In genomic region chr11:64225608-64226506, GRCh38 we compare ENCODE assay signal across 1 cellular context.
TF ChIP-seq lines count a peak whose summit lies in the region.

A gene with protein sequence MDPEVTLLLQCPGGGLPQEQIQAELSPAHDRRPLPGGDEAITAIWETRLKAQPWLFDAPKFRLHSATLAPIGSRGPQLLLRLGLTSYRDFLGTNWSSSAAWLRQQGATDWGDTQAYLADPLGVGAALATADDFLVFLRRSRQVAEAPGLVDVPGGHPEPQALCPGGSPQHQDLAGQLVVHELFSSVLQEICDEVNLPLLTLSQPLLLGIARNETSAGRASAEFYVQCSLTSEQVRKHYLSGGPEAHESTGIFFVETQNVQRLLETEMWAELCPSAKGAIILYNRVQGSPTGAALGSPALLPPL (plus strand): TSS chr11:64226274. CDS start chr11:64226653, 379 bp downstream.
A gene with protein sequence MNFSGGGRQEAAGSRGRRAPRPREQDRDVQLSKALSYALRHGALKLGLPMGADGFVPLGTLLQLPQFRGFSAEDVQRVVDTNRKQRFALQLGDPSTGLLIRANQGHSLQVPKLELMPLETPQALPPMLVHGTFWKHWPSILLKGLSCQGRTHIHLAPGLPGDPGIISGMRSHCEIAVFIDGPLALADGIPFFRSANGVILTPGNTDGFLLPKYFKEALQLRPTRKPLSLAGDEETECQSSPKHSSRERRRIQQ (minus strand): TSS chr11:64226186. CDS start chr11:64225860, 326 bp downstream.

TF ChIP-seq in HepG2, 621 proteins besides CTCF, POLR2A, EP300 and RAD21 (continued from another document and continues in another):
- TF ChIP-seq, protein P1, sequence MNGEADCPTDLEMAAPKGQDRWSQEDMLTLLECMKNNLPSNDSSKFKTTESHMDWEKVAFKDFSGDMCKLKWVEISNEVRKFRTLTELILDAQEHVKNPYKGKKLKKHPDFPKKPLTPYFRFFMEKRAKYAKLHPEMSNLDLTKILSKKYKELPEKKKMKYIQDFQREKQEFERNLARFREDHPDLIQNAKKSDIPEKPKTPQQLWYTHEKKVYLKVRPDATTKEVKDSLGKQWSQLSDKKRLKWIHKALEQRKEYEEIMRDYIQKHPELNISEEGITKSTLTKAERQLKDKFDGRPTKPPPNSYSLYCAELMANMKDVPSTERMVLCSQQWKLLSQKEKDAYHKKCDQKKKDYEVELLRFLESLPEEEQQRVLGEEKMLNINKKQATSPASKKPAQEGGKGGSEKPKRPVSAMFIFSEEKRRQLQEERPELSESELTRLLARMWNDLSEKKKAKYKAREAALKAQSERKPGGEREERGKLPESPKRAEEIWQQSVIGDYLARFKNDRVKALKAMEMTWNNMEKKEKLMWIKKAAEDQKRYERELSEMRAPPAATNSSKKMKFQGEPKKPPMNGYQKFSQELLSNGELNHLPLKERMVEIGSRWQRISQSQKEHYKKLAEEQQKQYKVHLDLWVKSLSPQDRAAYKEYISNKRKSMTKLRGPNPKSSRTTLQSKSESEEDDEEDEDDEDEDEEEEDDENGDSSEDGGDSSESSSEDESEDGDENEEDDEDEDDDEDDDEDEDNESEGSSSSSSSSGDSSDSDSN (CRISPR knock-in tag; IDR thresholded peaks at IDR 0.05), result peak; percentile 81
- no peak for TF ChIP-seq ZNF367 (CRISPR knock-in tag; IDR thresholded peaks at IDR 0.05; ENCODE audit: borderline replicate concordance)
- TF ChIP-seq, protein P2, sequence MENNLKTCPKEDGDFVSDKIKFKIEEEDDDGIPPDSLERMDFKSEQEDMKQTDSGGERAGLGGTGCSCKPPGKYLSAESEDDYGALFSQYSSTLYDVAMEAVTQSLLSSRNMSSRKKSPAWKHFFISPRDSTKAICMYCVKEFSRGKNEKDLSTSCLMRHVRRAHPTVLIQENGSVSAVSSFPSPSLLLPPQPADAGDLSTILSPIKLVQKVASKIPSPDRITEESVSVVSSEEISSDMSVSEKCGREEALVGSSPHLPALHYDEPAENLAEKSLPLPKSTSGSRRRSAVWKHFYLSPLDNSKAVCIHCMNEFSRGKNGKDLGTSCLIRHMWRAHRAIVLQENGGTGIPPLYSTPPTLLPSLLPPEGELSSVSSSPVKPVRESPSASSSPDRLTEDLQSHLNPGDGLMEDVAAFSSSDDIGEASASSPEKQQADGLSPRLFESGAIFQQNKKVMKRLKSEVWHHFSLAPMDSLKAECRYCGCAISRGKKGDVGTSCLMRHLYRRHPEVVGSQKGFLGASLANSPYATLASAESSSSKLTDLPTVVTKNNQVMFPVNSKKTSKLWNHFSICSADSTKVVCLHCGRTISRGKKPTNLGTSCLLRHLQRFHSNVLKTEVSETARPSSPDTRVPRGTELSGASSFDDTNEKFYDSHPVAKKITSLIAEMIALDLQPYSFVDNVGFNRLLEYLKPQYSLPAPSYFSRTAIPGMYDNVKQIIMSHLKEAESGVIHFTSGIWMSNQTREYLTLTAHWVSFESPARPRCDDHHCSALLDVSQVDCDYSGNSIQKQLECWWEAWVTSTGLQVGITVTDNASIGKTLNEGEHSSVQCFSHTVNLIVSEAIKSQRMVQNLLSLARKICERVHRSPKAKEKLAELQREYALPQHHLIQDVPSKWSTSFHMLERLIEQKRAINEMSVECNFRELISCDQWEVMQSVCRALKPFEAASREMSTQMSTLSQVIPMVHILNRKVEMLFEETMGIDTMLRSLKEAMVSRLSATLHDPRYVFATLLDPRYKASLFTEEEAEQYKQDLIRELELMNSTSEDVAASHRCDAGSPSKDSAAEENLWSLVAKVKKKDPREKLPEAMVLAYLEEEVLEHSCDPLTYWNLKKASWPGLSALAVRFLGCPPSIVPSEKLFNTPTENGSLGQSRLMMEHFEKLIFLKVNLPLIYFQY (CRISPR knock-in tag; IDR thresholded peaks at IDR 0.05; ENCODE audit: borderline replicate concordance), result no peak
- no peak for TF ChIP-seq ZNF7 (CRISPR knock-in tag; IDR thresholded peaks at IDR 0.05)
- TF ChIP-seq, protein P3, sequence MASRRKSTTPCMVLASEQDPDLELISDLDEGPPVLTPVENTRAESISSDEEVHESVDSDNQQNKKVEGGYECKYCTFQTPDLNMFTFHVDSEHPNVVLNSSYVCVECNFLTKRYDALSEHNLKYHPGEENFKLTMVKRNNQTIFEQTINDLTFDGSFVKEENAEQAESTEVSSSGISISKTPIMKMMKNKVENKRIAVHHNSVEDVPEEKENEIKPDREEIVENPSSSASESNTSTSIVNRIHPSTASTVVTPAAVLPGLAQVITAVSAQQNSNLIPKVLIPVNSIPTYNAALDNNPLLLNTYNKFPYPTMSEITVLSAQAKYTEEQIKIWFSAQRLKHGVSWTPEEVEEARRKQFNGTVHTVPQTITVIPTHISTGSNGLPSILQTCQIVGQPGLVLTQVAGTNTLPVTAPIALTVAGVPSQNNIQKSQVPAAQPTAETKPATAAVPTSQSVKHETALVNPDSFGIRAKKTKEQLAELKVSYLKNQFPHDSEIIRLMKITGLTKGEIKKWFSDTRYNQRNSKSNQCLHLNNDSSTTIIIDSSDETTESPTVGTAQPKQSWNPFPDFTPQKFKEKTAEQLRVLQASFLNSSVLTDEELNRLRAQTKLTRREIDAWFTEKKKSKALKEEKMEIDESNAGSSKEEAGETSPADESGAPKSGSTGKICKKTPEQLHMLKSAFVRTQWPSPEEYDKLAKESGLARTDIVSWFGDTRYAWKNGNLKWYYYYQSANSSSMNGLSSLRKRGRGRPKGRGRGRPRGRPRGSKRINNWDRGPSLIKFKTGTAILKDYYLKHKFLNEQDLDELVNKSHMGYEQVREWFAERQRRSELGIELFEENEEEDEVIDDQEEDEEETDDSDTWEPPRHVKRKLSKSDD (CRISPR knock-in tag; IDR thresholded peaks at IDR 0.05; ENCODE audit: low read depth), result peak; percentile 28; the same call in 1 of the 2 replicates
- peak; percentile 17; the same call in 1 of the 2 replicates for TF ChIP-seq ARID5B (CRISPR knock-in tag; IDR thresholded peaks at IDR 0.05)
- TF ChIP-seq TBP (CRISPR knock-in tag; IDR thresholded peaks at IDR 0.05), result no peak
- no peak; the same call in 1 of the 2 replicates for TF ChIP-seq PRMT3 (CRISPR knock-in tag; IDR thresholded peaks at IDR 0.05; ENCODE audit: borderline replicate concordance, low read depth)
- no peak for TF ChIP-seq CREB1 (IDR thresholded peaks at IDR 0.05)
- no peak for TF ChIP-seq CREB1 (CRISPR knock-in tag; IDR thresholded peaks at IDR 0.05)
- TF ChIP-seq ZNF792 (CRISPR knock-in tag; IDR thresholded peaks at IDR 0.05), result no peak
- TF ChIP-seq ZNF34 (CRISPR knock-in tag; IDR thresholded peaks at IDR 0.05; ENCODE audit: borderline replicate concordance), result no peak
- no peak for TF ChIP-seq PLRG1 (conservative IDR thresholded peaks at IDR 0.05)
- no peak for TF ChIP-seq NCOR1 (IDR thresholded peaks at IDR 0.05; ENCODE audit: borderline replicate concordance, low read length)
- 0 out of 2 replicates have a peak, but pooled peaks have one; percentile 16 for TF ChIP-seq CBFB (CRISPR knock-in tag; IDR thresholded peaks at IDR 0.05)
- TF ChIP-seq RFXAP (CRISPR knock-in tag; IDR thresholded peaks at IDR 0.05; ENCODE audit: borderline replicate concordance), result no peak
- no peak for TF ChIP-seq ARHGAP35 (CRISPR knock-in tag; IDR thresholded peaks at IDR 0.05; ENCODE audit: borderline replicate concordance)
- no peak for TF ChIP-seq ZNF224 (CRISPR knock-in tag; IDR thresholded peaks at IDR 0.05)
- TF ChIP-seq SAFB2 (CRISPR knock-in tag; IDR thresholded peaks at IDR 0.05; ENCODE audit: borderline replicate concordance, low read depth), result no peak; the same call in none of the 2 replicates
- TF ChIP-seq TCF7L2 (IDR thresholded peaks at IDR 0.05; ENCODE audit: low read depth, low read length), result no peak
- TF ChIP-seq, protein P4, sequence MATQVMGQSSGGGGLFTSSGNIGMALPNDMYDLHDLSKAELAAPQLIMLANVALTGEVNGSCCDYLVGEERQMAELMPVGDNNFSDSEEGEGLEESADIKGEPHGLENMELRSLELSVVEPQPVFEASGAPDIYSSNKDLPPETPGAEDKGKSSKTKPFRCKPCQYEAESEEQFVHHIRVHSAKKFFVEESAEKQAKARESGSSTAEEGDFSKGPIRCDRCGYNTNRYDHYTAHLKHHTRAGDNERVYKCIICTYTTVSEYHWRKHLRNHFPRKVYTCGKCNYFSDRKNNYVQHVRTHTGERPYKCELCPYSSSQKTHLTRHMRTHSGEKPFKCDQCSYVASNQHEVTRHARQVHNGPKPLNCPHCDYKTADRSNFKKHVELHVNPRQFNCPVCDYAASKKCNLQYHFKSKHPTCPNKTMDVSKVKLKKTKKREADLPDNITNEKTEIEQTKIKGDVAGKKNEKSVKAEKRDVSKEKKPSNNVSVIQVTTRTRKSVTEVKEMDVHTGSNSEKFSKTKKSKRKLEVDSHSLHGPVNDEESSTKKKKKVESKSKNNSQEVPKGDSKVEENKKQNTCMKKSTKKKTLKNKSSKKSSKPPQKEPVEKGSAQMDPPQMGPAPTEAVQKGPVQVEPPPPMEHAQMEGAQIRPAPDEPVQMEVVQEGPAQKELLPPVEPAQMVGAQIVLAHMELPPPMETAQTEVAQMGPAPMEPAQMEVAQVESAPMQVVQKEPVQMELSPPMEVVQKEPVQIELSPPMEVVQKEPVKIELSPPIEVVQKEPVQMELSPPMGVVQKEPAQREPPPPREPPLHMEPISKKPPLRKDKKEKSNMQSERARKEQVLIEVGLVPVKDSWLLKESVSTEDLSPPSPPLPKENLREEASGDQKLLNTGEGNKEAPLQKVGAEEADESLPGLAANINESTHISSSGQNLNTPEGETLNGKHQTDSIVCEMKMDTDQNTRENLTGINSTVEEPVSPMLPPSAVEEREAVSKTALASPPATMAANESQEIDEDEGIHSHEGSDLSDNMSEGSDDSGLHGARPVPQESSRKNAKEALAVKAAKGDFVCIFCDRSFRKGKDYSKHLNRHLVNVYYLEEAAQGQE (IDR thresholded peaks at IDR 0.05; ENCODE audit: borderline replicate concordance in 1 of 2, low read depth in 1 of 2, low read length in 2 of 2), result no peak
- TF ChIP-seq NKX3-1 (CRISPR knock-in tag; IDR thresholded peaks at IDR 0.05), result peak; percentile 79; the same call in 1 of the 2 replicates
- no peak for TF ChIP-seq HCFC1 (IDR thresholded peaks at IDR 0.05; ENCODE audit: low read depth, low read length)
- TF ChIP-seq ZNF816 (CRISPR knock-in tag; IDR thresholded peaks at IDR 0.05; ENCODE audit: borderline replicate concordance), result peak; percentile 68
- TF ChIP-seq ZFYVE20 (CRISPR knock-in tag; IDR thresholded peaks at IDR 0.05; ENCODE audit: borderline replicate concordance, low read depth), result no peak
- TF ChIP-seq NFIB (CRISPR knock-in tag; IDR thresholded peaks at IDR 0.05; ENCODE audit: borderline replicate concordance), result no peak
- TF ChIP-seq KMT2A (CRISPR knock-in tag; IDR thresholded peaks at IDR 0.05), result no peak; the same call in 1 of the 2 replicates
- peak; percentile 77 for TF ChIP-seq BORCS8-MEF2B (CRISPR knock-in tag; IDR thresholded peaks at IDR 0.05)
- TF ChIP-seq NFAT5 (CRISPR knock-in tag; IDR thresholded peaks at IDR 0.05), result no peak
- TF ChIP-seq ZFP90 (CRISPR knock-in tag; IDR thresholded peaks at IDR 0.05; ENCODE audit: borderline replicate concordance), result peak; percentile 77; the same call in 1 of the 2 replicates
